Comparison of ENCODE assay signal across 8 cellular contexts in genomic region chr1:43171312-43171875, GRCh38. TPM values are rescaled to one million over a fixed set of nuclear protein-coding genes. Genes with fewer than 3 reads are reported as not detected.
A peak's percentile ranks its signal among the peaks of the same experiment; 100 is the strongest.
DNase-seq lines count a peak whose midpoint lies in the region; ATAC-seq and TF ChIP-seq lines count a peak whose summit lies in the region.

No MANE protein-coding gene starts in this region.

- peaks cover 33% of the 10 kb centered on the region for H3K36me3 ChIP-seq in brain microvascular endothelial cell (replicated peaks)

- no peak overlapping the region for H3K27ac Mint-ChIP-seq in CD4-positive, alpha-beta T cell
- peak overlapping the region; percentile 96 for H3K27ac Mint-ChIP-seq in mesothelial cell of epicardium

- no peak for TF ChIP-seq CTCF in CD4-positive, alpha-beta T cell (IDR thresholded peaks at IDR 0.05)
- TF ChIP-seq CTCF in brain microvascular endothelial cell (IDR thresholded peaks at IDR 0.05; ENCODE audit: low read depth, low read length, missing control alignments), result no peak
- TF ChIP-seq CTCF in mesothelial cell of epicardium (IDR thresholded peaks at IDR 0.05; ENCODE audit: unreplicated experiment), result no peak

- CTCF ChIA-PET in CD4-positive, alpha-beta T cell (lab: Charles Lee), result no interaction called here

- peaks cover 58% of the 10 kb centered on the region for H3K36me3 Mint-ChIP-seq in CD4-positive, alpha-beta T cell (ENCODE audit: low read depth)
- H3K36me3 Mint-ChIP-seq in mesothelial cell of epicardium, result peaks cover 34% of the 10 kb centered on the region

- intact Hi-C loops in CD4-positive, alpha-beta T cell (cut with DNase I, micrococcal nuclease), result loop anchor here in 1 of 2 experiments (5.0 to 10.0 kb wide), 12 partner anchors 186 to 1807 kb away; partner anchors contain the start of genes ATP6V0B, B4GALT2, C1orf50 and CDC20

- no peak for ATAC-seq in CD4-positive, alpha-beta T cell (ENCODE audit: poor library complexity)
- ATAC-seq in HG02970 (IDR thresholded peaks at IDR 0.05; ENCODE audit: low FRiP score, unreplicated experiment), result no peak
- no peak for ATAC-seq in GM21390 (IDR thresholded peaks at IDR 0.05; ENCODE audit: unreplicated experiment)

- POLR2A ChIA-PET in CD4-positive, alpha-beta T cell (lab: Charles Lee), result interaction anchor here (0.7 to 1.2 kb wide), 6 partner anchors 11 to 708 kb away, joined by 3 to 8 read pairs (median 4); partner anchors contain the start of genes CCDC30, HYI, KDM4A and PPIH

- peaks cover 9% of the 10 kb centered on the region for H3K27me3 ChIP-seq in CD4-positive, alpha-beta T cell (ENCODE audit: control insufficient read depth, insufficient read depth, low read length)
- no peaks in the 10 kb centered on the region for H3K27me3 ChIP-seq in brain microvascular endothelial cell (replicated peaks)

- in situ Hi-C loops in brain microvascular endothelial cell (cut with HindIII; ENCODE audit: low pct_ligation_motif_present, low sequenced_read_pairs), result no loop called here

- peak overlapping the region; percentile 96 for H3K4me3 Mint-ChIP-seq in CD4-positive, alpha-beta T cell
- H3K4me3 Mint-ChIP-seq in mesothelial cell of epicardium, result peak overlapping the region; percentile 99

- no peaks in the 10 kb centered on the region for H3K9me3 ChIP-seq in CD4-positive, alpha-beta T cell (ENCODE audit: control insufficient read depth, low read length)

- H3K27ac ChIP-seq in CD4-positive, alpha-beta T cell (ENCODE audit: low read depth, low read length), result no peak overlapping the region
- peak overlapping the region; percentile 63 for H3K27ac ChIP-seq in brain microvascular endothelial cell

- H3K27me3 Mint-ChIP-seq in CD4-positive, alpha-beta T cell, result peaks cover 10% of the 10 kb centered on the region
- peaks cover 10% of the 10 kb centered on the region for H3K27me3 Mint-ChIP-seq in mesothelial cell of epicardium (ENCODE audit: low read depth)

- DNase-seq in CD4-positive, alpha-beta T cell, result no peak
- DNase-seq in HK-2 (ENCODE audit: unreplicated experiment) (peak; percentile 4), brain microvascular endothelial cell (no peak), mesothelial cell of epicardium (ENCODE audit: low spot score in 2 of 2, unreplicated experiment in 2 of 2) (no peak), retina (no peak), HuH-7 (ENCODE audit: low spot score) (no peak)

- peaks cover 33% of the 10 kb centered on the region for H3K4me1 Mint-ChIP-seq in CD4-positive, alpha-beta T cell (ENCODE audit: low read depth)
- H3K4me1 Mint-ChIP-seq in mesothelial cell of epicardium, result peaks cover 16% of the 10 kb centered on the region

- no peaks in the 10 kb centered on the region for H3K9me3 Mint-ChIP-seq in CD4-positive, alpha-beta T cell
- H3K9me3 Mint-ChIP-seq in mesothelial cell of epicardium, result no peaks in the 10 kb centered on the region

- H3K4me3 ChIP-seq in brain microvascular endothelial cell (ENCODE audit: low read depth, low read length), result peak overlapping the region; percentile 98

RNA-seq across cellular contexts. Expression of gene EBNA1BP2, which starts 0.7 kb away (rescaled TPM):
- total RNA-seq in CD4-positive, alpha-beta T cell, result 10 to 100 TPM; 14.8 to 15.1 TPM
- total RNA-seq in mesothelial cell of epicardium, result 49.1 to 51.3 TPM (median 51.1 TPM) in 3 replicates

RNA-seq across cellular contexts. Expression of gene CFAP57, which starts 0.7 kb away (rescaled TPM):
- total RNA-seq in CD4-positive, alpha-beta T cell, result not detected
- total RNA-seq in mesothelial cell of epicardium, result 0.27 to 0.38 TPM (median 0.35 TPM) in 3 replicates
